Comparison of ENCODE assay signal across 24 cellular contexts in genomic region chr9:15882328-15882727, GRCh38.
DNase-seq lines count a peak whose midpoint lies in the region; FAIRE-seq and TF ChIP-seq lines count a peak whose summit lies in the region.
"Had no signal": no experiment of that assay in that cellular context is flagged by ENCODE, and none has a peak within 500 bp of the region (broad histone marks: within the 10 kb centered on the region; RNA-seq: fewer than 3 reads in every experiment).

No MANE protein-coding gene starts in this region.

- TF ChIP-seq CTCF in A673 (conservative IDR thresholded peaks at IDR 0.05; ENCODE audit: low read depth, low read length) (no peak), nephron (IDR thresholded peaks at IDR 0.05; ENCODE audit: unreplicated experiment in 3 of 3) (no peak), neural progenitor cell (IDR thresholded peaks at IDR 0.05) (no peak), osteoblast (IDR thresholded peaks at IDR 0.05; ENCODE audit: extremely low read depth, low read depth, low read length) (no peak)

- DNase-seq in A673 (ENCODE audit: low spot score) (peak; percentile 83), SK-N-DZ (ENCODE audit: low spot score) (peak; percentile 49), amniotic epithelial cell (ENCODE audit: low read depth) (peak; percentile 16), neural progenitor cell (ENCODE audit: low spot score) (no peak), osteoblast (ENCODE audit: insufficient read length, low spot score, missing footprints) (no peak), RCC 7860 (ENCODE audit: low spot score) (no peak)
- no peak for DNase-seq in activated CD4-positive, alpha-beta T cell treated with anti-CD3 and anti-CD28 coated beads for 1 hour
- DNase-seq: 8988T; AML-193; Caco-2; Calu3; CD4-positive, alpha-beta T cell; CD8-positive, alpha-beta T cell; DMS79 treated with DMSO at 0.1 percent for 48 hours; GF-D8 had no signal

- no TSS peak for BruUV-seq in A673 (replicated peaks; lab: Mats Ljungman, UMichigan)

- H3K9ac ChIP-seq in neural progenitor cell: no peak overlapping the region
- H3K9ac ChIP-seq: BLaER1 treated with 17β-estradiol and CSF1 and Interleukin-3, amounts not matched to agents 10 nM and 100 nM had no signal

- POLR2A ChIA-PET in A673 (lab: Charles Lee; ENCODE audit: low non-redundant PET): no interaction called here

- H3K9me3 ChIP-seq in A673 (ENCODE audit: low read depth, low read length, poor library complexity, severe bottlenecking) (no peaks in the 10 kb centered on the region), neural progenitor cell (ENCODE audit: low read depth) (no peaks in the 10 kb centered on the region), osteoblast (ENCODE audit: low read depth, low read length) (no peaks in the 10 kb centered on the region)
- H3K9me3 ChIP-seq: BLaER1 treated with 17β-estradiol and CSF1 and Interleukin-3, amounts not matched to agents 10 nM and 100 nM; Caco-2 had no signal

- H3K79me2 ChIP-seq in neural progenitor cell (ENCODE audit: low read depth) (no peaks in the 10 kb centered on the region), osteoblast (ENCODE audit: insufficient read depth, low read length) (no peaks in the 10 kb centered on the region)

- H3K27me3 Mint-ChIP-seq in nephron (ENCODE audit: low read depth): no peaks in the 10 kb centered on the region
- H3K27me3 Mint-ChIP-seq in neural progenitor cell (ENCODE audit: insufficient read depth, low read depth): no peaks in the 10 kb centered on the region
- H3K27me3 Mint-ChIP-seq: B cell; CD4-positive, alpha-beta T cell had no signal

- no peaks in the 10 kb centered on the region for H3K27me3 ChIP-seq in A673 (replicated peaks; ENCODE audit: insufficient read depth, low read depth, low read length, poor library complexity)
- H3K27me3 ChIP-seq in neural progenitor cell: no peaks in the 10 kb centered on the region
- no peaks in the 10 kb centered on the region for H3K27me3 ChIP-seq in osteoblast (ENCODE audit: insufficient read depth, low read length)
- H3K27me3 ChIP-seq: BLaER1 treated with 17β-estradiol and CSF1 and Interleukin-3, amounts not matched to agents 10 nM and 100 nM had no signal

- H3K4me1 ChIP-seq in A673 (ENCODE audit: insufficient read depth, low read length, poor library complexity, severe bottlenecking) (peaks cover 8% of the 10 kb centered on the region), neural progenitor cell (no peaks in the 10 kb centered on the region), osteoblast (ENCODE audit: insufficient read depth, low read length) (no peaks in the 10 kb centered on the region)
- H3K4me1 ChIP-seq: BLaER1 treated with 17β-estradiol and CSF1 and Interleukin-3, amounts not matched to agents 10 nM and 100 nM; Caco-2 had no signal

- intact Hi-C loops in A673 (cut with micrococcal nuclease; ENCODE audit: unreplicated experiment): loop anchor here (5.0 to 10.0 kb wide), 2 partner anchors 40 to 732 kb away; no protein-coding TSS in a partner anchor

- CTCF ChIA-PET in A673 (lab: Charles Lee): no interaction called here

- H3K27ac Mint-ChIP-seq in nephron (peak overlapping the region in 2 of 3 experiments; percentile 17 to 25), neural progenitor cell (no peak overlapping the region)
- H3K27ac Mint-ChIP-seq: B cell; CD4-positive, alpha-beta T cell; CD8-positive, alpha-beta T cell had no signal

- no peaks in the 10 kb centered on the region for H3K9me3 Mint-ChIP-seq in nephron
- no peaks in the 10 kb centered on the region for H3K9me3 Mint-ChIP-seq in neural progenitor cell
- H3K9me3 Mint-ChIP-seq: CD4-positive, alpha-beta T cell; CD8-positive, alpha-beta T cell had no signal

- H3K4me2 ChIP-seq in neural progenitor cell (no peak overlapping the region), osteoblast (ENCODE audit: insufficient read depth, low read length) (no peak overlapping the region)
- H3K4me2 ChIP-seq: BLaER1 treated with 17β-estradiol and CSF1 and Interleukin-3, amounts not matched to agents 10 nM and 100 nM had no signal

- H3K36me3 Mint-ChIP-seq in nephron (ENCODE audit: low read depth) (peaks cover 4% of the 10 kb centered on the region), neural progenitor cell (no peaks in the 10 kb centered on the region)
- H3K36me3 Mint-ChIP-seq: CD8-positive, alpha-beta T cell had no signal

- H3K4me3 Mint-ChIP-seq in nephron (no peak overlapping the region), neural progenitor cell (no peak overlapping the region)
- H3K4me3 Mint-ChIP-seq: B cell; CD4-positive, alpha-beta T cell; CD8-positive, alpha-beta T cell had no signal

- no peaks in the 10 kb centered on the region for H4K20me1 ChIP-seq in neural progenitor cell (ENCODE audit: low read depth)
- H4K20me1 ChIP-seq in osteoblast (ENCODE audit: insufficient read depth, low read length): no peaks in the 10 kb centered on the region
- H4K20me1 ChIP-seq: BLaER1 treated with 17β-estradiol and CSF1 and Interleukin-3, amounts not matched to agents 10 nM and 100 nM had no signal

- H2AFZ ChIP-seq in neural progenitor cell (replicated peaks): no peak overlapping the region
- no peak overlapping the region for H2AFZ ChIP-seq in osteoblast (ENCODE audit: low read length)

- H3F3A ChIP-seq in neural progenitor cell (ENCODE audit: low read depth): no peaks in the 10 kb centered on the region

- H3K4me1 Mint-ChIP-seq in nephron: peaks cover 6% of the 10 kb centered on the region
- no peaks in the 10 kb centered on the region for H3K4me1 Mint-ChIP-seq in neural progenitor cell
- H3K4me1 Mint-ChIP-seq: B cell had no signal

- H3K36me3 ChIP-seq in A673 (ENCODE audit: insufficient read depth, low read length, poor library complexity, severe bottlenecking): peaks cover 32% of the 10 kb centered on the region
- H3K36me3 ChIP-seq in neural progenitor cell: no peaks in the 10 kb centered on the region
- no peaks in the 10 kb centered on the region for H3K36me3 ChIP-seq in osteoblast (ENCODE audit: insufficient read depth, low read length)
- H3K36me3 ChIP-seq: BLaER1 treated with 17β-estradiol and CSF1 and Interleukin-3, amounts not matched to agents 10 nM and 100 nM had no signal

- FAIRE-seq in RCC 7860 (lab: Jason Lieb, UNC): no peak
- FAIRE-seq: A204.1, D721Med, G401.6, GM12891, GM19239 had no signal

- H3K27ac ChIP-seq in A673 (ENCODE audit: low read depth, low read length, poor library complexity, severe bottlenecking) (peak overlapping the region; percentile 97), neural progenitor cell (no peak overlapping the region), osteoblast (ENCODE audit: low read depth, low read length) (no peak overlapping the region)
- H3K27ac ChIP-seq: BLaER1 treated with 17β-estradiol and CSF1 and Interleukin-3, amounts not matched to agents 10 nM and 100 nM; C4-2B had no signal

- H3K4me3 ChIP-seq in A673 (ENCODE audit: low read depth, low read length, poor library complexity, severe bottlenecking) (peak overlapping the region; percentile 70), neural progenitor cell (no peak overlapping the region), osteoblast (ENCODE audit: insufficient read depth, low read length) (no peak overlapping the region)
- H3K4me3 ChIP-seq: BLaER1 treated with 17β-estradiol and CSF1 and Interleukin-3, amounts not matched to agents 10 nM and 100 nM had no signal

Comparison
In these comparisons a context has a peak if more than half of its experiments do, and no peak if none do; other contexts are left out.
1. DNase-seq: peak in A673 (single experiment), SK-N-DZ (single experiment) and amniotic epithelial cell (single experiment); none in neural progenitor cell (single experiment), activated CD4-positive, alpha-beta T cell treated with anti-CD3 and anti-CD28 coated beads for 1 hour (single experiment), osteoblast (single experiment) and RCC 7860 (single experiment).